Comparison of ENCODE assay signal across 8 cellular contexts in genomic region chr20:36201198-36201597, GRCh38.
"Had no signal": no experiment of that assay in that cellular context is flagged by ENCODE, and none has a peak within 500 bp of the region (broad histone marks: within the 10 kb centered on the region; RNA-seq: fewer than 3 reads in every experiment).

No MANE protein-coding gene starts in this region.

- H3K4me2 ChIP-seq: GM23338 had no signal

- FAIRE-seq: H1, H54, HTR-8/SVneo had no signal

- ATAC-seq: GM23338 had no signal

- H3K4me3 Mint-ChIP-seq: GM23338, H9 had no signal

- H3K9me3 Mint-ChIP-seq: GM23338 had no signal

- H3K4me3 ChIP-seq: GM23338 had no signal

- H3K27ac Mint-ChIP-seq: GM23338, H9 had no signal

- H2AFZ ChIP-seq: GM23338 had no signal

- DNase-seq: H9, HCEC 1CT, IMR-90, KBM-7 had no signal
